Comparison of ENCODE assay signal across 1 cellular context in the genomic region with DNA sequence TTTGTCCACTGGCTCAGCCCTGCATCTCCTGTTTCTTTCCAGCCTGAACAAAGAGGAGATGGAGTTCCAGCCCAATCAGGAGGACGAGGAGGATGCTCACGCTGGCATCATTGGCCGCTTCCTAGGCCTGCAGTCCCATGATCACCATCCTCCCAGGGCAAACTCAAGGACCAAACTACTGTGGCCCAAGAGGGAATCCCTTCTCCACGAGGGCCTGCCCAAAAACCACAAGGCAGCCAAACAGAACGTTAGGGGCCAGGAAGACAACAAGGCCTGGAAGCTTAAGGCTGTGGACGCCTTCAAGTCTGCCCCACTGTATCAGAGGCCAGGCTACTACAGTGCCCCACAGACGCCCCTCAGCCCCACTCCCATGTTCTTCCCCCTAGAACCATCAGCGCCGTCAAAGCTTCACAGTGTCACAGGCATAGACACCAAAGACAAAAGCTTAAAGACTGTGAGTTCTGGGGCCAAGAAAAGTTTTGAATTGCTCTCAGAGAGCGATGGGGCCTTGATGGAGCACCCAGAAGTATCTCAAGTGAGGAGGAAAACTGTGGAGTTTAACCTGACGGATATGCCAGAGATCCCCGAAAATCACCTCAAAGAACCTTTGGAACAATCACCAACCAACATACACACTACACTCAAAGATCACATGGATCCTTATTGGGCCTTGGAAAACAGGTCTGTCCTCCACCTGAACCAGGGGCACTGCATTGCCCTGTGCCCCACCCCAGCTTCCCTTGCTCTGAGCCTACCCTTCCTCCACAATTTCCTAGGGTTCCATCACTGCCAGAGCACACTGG.
TF ChIP-seq lines count a peak whose summit lies in the region.

No MANE protein-coding gene starts in this region.

TF ChIP-seq in K562, 482 proteins besides CTCF, POLR2A, EP300 and RAD21 (continues in another document):
- 0 out of 2 replicates have a peak, but pooled peaks have one; percentile 10 for TF ChIP-seq ZC3H4 (CRISPR knock-in tag; IDR thresholded peaks at IDR 0.05; ENCODE audit: borderline replicate concordance)
- no peak for TF ChIP-seq EHMT2 (IDR thresholded peaks at IDR 0.05)
- TF ChIP-seq, protein P1, sequence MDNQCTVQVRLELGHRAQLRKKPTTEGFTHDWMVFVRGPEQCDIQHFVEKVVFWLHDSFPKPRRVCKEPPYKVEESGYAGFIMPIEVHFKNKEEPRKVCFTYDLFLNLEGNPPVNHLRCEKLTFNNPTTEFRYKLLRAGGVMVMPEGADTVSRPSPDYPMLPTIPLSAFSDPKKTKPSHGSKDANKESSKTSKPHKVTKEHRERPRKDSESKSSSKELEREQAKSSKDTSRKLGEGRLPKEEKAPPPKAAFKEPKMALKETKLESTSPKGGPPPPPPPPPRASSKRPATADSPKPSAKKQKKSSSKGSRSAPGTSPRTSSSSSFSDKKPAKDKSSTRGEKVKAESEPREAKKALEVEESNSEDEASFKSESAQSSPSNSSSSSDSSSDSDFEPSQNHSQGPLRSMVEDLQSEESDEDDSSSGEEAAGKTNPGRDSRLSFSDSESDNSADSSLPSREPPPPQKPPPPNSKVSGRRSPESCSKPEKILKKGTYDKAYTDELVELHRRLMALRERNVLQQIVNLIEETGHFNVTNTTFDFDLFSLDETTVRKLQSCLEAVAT (IDR thresholded peaks at IDR 0.05), result peak in 1 of 2 experiments; percentile 23; a peak in 2 of 4 replicates
- no peak for TF ChIP-seq TAF1 (IDR thresholded peaks at IDR 0.05; ENCODE audit: control insufficient read depth, extremely low read depth, insufficient read depth, low read length, severe bottlenecking)
- TF ChIP-seq CHD2 (IDR thresholded peaks at IDR 0.05; ENCODE audit: low read depth, low read length), result peak; percentile 19; the same call in 1 of the 2 replicates
- no peak for TF ChIP-seq ZNF134 (CRISPR knock-in tag; conservative IDR thresholded peaks at IDR 0.05)
- TF ChIP-seq, protein P2, sequence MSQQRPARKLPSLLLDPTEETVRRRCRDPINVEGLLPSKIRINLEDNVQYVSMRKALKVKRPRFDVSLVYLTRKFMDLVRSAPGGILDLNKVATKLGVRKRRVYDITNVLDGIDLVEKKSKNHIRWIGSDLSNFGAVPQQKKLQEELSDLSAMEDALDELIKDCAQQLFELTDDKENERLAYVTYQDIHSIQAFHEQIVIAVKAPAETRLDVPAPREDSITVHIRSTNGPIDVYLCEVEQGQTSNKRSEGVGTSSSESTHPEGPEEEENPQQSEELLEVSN (IDR thresholded peaks at IDR 0.05; ENCODE audit: borderline replicate concordance in 1 of 2, extremely low read depth in 1 of 2, insufficient read depth in 1 of 2, insufficient read length in 1 of 2, low read depth in 1 of 2, low read length in 1 of 2, poor library complexity in 1 of 2, severe bottlenecking in 1 of 2), result no peak
- TF ChIP-seq, protein P3, sequence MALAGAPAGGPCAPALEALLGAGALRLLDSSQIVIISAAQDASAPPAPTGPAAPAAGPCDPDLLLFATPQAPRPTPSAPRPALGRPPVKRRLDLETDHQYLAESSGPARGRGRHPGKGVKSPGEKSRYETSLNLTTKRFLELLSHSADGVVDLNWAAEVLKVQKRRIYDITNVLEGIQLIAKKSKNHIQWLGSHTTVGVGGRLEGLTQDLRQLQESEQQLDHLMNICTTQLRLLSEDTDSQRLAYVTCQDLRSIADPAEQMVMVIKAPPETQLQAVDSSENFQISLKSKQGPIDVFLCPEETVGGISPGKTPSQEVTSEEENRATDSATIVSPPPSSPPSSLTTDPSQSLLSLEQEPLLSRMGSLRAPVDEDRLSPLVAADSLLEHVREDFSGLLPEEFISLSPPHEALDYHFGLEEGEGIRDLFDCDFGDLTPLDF (CRISPR knock-in tag; IDR thresholded peaks at IDR 0.05), result no peak
- TF ChIP-seq NR1H2 (CRISPR knock-in tag; IDR thresholded peaks at IDR 0.05), result no peak
- TF ChIP-seq, protein P4, sequence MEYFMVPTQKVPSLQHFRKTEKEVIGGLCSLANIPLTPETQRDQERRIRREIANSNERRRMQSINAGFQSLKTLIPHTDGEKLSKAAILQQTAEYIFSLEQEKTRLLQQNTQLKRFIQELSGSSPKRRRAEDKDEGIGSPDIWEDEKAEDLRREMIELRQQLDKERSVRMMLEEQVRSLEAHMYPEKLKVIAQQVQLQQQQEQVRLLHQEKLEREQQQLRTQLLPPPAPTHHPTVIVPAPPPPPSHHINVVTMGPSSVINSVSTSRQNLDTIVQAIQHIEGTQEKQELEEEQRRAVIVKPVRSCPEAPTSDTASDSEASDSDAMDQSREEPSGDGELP (CRISPR knock-in tag; IDR thresholded peaks at IDR 0.05; ENCODE audit: borderline replicate concordance), result no peak
- TF ChIP-seq, protein P5, sequence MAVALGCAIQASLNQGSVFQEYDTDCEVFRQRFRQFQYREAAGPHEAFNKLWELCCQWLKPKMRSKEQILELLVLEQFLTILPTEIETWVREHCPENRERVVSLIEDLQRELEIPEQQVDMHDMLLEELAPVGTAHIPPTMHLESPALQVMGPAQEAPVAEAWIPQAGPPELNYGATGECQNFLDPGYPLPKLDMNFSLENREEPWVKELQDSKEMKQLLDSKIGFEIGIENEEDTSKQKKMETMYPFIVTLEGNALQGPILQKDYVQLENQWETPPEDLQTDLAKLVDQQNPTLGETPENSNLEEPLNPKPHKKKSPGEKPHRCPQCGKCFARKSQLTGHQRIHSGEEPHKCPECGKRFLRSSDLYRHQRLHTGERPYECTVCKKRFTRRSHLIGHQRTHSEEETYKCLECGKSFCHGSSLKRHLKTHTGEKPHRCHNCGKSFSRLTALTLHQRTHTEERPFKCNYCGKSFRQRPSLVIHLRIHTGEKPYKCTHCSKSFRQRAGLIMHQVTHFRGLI (CRISPR knock-in tag; IDR thresholded peaks at IDR 0.05), result no peak
- TF ChIP-seq ZNF121 (CRISPR knock-in tag; conservative IDR thresholded peaks at IDR 0.05), result no peak
- TF ChIP-seq HDAC1 (IDR thresholded peaks at IDR 0.05), result peak in 1 of 2 experiments; percentile 0; a peak in 1 of 4 replicates
- TF ChIP-seq SP1 (CRISPR knock-in tag; IDR thresholded peaks at IDR 0.05), result peak; percentile 22
- no peak for TF ChIP-seq TBL1XR1 (IDR thresholded peaks at IDR 0.05; ENCODE audit: low read length in 2 of 2)
- TF ChIP-seq ARNT (IDR thresholded peaks at IDR 0.05), result no peak
- TF ChIP-seq FIP1L1 (IDR thresholded peaks at IDR 0.05; ENCODE audit: low read depth, low read length, poor library complexity, severe bottlenecking), result no peak
- no peak for TF ChIP-seq ZNF282 (CRISPR knock-in tag; IDR thresholded peaks at IDR 0.05)
- TF ChIP-seq, protein P6, sequence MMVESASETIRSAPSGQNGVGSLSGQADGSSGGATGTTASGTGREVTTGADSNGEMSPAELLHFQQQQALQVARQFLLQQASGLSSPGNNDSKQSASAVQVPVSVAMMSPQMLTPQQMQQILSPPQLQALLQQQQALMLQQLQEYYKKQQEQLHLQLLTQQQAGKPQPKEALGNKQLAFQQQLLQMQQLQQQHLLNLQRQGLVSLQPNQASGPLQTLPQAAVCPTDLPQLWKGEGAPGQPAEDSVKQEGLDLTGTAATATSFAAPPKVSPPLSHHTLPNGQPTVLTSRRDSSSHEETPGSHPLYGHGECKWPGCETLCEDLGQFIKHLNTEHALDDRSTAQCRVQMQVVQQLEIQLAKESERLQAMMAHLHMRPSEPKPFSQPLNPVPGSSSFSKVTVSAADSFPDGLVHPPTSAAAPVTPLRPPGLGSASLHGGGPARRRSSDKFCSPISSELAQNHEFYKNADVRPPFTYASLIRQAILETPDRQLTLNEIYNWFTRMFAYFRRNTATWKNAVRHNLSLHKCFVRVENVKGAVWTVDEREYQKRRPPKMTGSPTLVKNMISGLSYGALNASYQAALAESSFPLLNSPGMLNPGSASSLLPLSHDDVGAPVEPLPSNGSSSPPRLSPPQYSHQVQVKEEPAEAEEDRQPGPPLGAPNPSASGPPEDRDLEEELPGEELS (CRISPR knock-in tag; IDR thresholded peaks at IDR 0.05; ENCODE audit: borderline replicate concordance), result no peak
- no peak for TF ChIP-seq E2F3 (CRISPR knock-in tag; IDR thresholded peaks at IDR 0.05)
- no peak; the same call in 1 of the 2 replicates for TF ChIP-seq SUPT5H (IDR thresholded peaks at IDR 0.05)
- TF ChIP-seq ZNF79 (CRISPR knock-in tag; IDR thresholded peaks at IDR 0.05; ENCODE audit: low read depth), result no peak
- no peak for TF ChIP-seq SAP30 (IDR thresholded peaks at IDR 0.05; ENCODE audit: borderline replicate concordance, insufficient read depth, low read depth, low read length, poor library complexity, severe bottlenecking)
- no peak for TF ChIP-seq HDAC6 (IDR thresholded peaks at IDR 0.05; ENCODE audit: low read depth, low read length)
- TF ChIP-seq ZSCAN32 (CRISPR knock-in tag; IDR thresholded peaks at IDR 0.05), result peak; percentile 19; the same call in 1 of the 2 replicates
- TF ChIP-seq NCOA4 (IDR thresholded peaks at IDR 0.05; ENCODE audit: partially characterized antibody), result no peak
- TF ChIP-seq HSF4 (CRISPR knock-in tag; IDR thresholded peaks at IDR 0.05; ENCODE audit: borderline replicate concordance), result no peak
- no peak for TF ChIP-seq DACH1 (IDR thresholded peaks at IDR 0.05; ENCODE audit: partially characterized antibody)
- TF ChIP-seq, protein P7, sequence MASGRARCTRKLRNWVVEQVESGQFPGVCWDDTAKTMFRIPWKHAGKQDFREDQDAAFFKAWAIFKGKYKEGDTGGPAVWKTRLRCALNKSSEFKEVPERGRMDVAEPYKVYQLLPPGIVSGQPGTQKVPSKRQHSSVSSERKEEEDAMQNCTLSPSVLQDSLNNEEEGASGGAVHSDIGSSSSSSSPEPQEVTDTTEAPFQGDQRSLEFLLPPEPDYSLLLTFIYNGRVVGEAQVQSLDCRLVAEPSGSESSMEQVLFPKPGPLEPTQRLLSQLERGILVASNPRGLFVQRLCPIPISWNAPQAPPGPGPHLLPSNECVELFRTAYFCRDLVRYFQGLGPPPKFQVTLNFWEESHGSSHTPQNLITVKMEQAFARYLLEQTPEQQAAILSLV (tag; IDR thresholded peaks at IDR 0.05), result no peak
- TF ChIP-seq ZNF780A (CRISPR knock-in tag; IDR thresholded peaks at IDR 0.05), result no peak
- TF ChIP-seq, protein P8, sequence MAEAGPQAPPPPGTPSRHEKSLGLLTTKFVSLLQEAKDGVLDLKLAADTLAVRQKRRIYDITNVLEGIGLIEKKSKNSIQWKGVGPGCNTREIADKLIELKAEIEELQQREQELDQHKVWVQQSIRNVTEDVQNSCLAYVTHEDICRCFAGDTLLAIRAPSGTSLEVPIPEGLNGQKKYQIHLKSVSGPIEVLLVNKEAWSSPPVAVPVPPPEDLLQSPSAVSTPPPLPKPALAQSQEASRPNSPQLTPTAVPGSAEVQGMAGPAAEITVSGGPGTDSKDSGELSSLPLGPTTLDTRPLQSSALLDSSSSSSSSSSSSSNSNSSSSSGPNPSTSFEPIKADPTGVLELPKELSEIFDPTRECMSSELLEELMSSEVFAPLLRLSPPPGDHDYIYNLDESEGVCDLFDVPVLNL (CRISPR knock-in tag; IDR thresholded peaks at IDR 0.05; ENCODE audit: low read depth), result 0 out of 2 replicates have a peak, but pooled peaks have one; percentile 49
- no peak for TF ChIP-seq HMG20B (CRISPR knock-in tag; IDR thresholded peaks at IDR 0.05)
- TF ChIP-seq ZNF197 (CRISPR knock-in tag; IDR thresholded peaks at IDR 0.05; ENCODE audit: low read depth), result no peak
- 0 out of 3 replicates have a peak, but pooled peaks of 1 of the 2 experiments have one; percentile 7 for TF ChIP-seq CBX3 (IDR thresholded peaks at IDR 0.05; ENCODE audit: borderline replicate concordance in 1 of 2, low read length in 2 of 2)
- no peak for TF ChIP-seq RFX1 (IDR thresholded peaks at IDR 0.05)
- TF ChIP-seq ELF2 (CRISPR knock-in tag; IDR thresholded peaks at IDR 0.05), result no peak
- TF ChIP-seq CEBPG (CRISPR knock-in tag; IDR thresholded peaks at IDR 0.05), result 0 out of 2 replicates have a peak, but pooled peaks have one; percentile 15
- no peak for TF ChIP-seq CEBPG (tag; conservative IDR thresholded peaks at IDR 0.05 in 1 of 2, IDR thresholded peaks at IDR 0.05 in 1 of 2)
- no peak; the same call in 1 of the 2 replicates for TF ChIP-seq ZNF436 (CRISPR knock-in tag; IDR thresholded peaks at IDR 0.05)
- no peak for TF ChIP-seq XRCC3 (IDR thresholded peaks at IDR 0.05)
- no peak for TF ChIP-seq FOXJ2 (tag; IDR thresholded peaks at IDR 0.05)
- TF ChIP-seq ETS2 (tag; IDR thresholded peaks at IDR 0.05; ENCODE audit: borderline replicate concordance, poor library complexity, severe bottlenecking), result no peak
- TF ChIP-seq, protein P9, sequence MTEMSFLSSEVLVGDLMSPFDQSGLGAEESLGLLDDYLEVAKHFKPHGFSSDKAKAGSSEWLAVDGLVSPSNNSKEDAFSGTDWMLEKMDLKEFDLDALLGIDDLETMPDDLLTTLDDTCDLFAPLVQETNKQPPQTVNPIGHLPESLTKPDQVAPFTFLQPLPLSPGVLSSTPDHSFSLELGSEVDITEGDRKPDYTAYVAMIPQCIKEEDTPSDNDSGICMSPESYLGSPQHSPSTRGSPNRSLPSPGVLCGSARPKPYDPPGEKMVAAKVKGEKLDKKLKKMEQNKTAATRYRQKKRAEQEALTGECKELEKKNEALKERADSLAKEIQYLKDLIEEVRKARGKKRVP (CRISPR knock-in tag; IDR thresholded peaks at IDR 0.05), result no peak
- TF ChIP-seq RBFOX2 (IDR thresholded peaks at IDR 0.05; ENCODE audit: low read depth, low read length), result peak; percentile 56
- no peak for TF ChIP-seq MCM7 (IDR thresholded peaks at IDR 0.05)
- TF ChIP-seq, protein P10, sequence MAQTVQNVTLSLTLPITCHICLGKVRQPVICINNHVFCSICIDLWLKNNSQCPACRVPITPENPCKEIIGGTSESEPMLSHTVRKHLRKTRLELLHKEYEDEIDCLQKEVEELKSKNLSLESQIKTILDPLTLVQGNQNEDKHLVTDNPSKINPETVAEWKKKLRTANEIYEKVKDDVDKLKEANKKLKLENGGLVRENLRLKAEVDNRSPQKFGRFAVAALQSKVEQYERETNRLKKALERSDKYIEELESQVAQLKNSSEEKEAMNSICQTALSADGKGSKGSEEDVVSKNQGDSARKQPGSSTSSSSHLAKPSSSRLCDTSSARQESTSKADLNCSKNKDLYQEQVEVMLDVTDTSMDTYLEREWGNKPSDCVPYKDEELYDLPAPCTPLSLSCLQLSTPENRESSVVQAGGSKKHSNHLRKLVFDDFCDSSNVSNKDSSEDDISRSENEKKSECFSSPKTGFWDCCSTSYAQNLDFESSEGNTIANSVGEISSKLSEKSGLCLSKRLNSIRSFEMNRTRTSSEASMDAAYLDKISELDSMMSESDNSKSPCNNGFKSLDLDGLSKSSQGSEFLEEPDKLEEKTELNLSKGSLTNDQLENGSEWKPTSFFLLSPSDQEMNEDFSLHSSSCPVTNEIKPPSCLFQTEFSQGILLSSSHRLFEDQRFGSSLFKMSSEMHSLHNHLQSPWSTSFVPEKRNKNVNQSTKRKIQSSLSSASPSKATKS (CRISPR knock-in tag; IDR thresholded peaks at IDR 0.05), result no peak
- TF ChIP-seq, protein P11, sequence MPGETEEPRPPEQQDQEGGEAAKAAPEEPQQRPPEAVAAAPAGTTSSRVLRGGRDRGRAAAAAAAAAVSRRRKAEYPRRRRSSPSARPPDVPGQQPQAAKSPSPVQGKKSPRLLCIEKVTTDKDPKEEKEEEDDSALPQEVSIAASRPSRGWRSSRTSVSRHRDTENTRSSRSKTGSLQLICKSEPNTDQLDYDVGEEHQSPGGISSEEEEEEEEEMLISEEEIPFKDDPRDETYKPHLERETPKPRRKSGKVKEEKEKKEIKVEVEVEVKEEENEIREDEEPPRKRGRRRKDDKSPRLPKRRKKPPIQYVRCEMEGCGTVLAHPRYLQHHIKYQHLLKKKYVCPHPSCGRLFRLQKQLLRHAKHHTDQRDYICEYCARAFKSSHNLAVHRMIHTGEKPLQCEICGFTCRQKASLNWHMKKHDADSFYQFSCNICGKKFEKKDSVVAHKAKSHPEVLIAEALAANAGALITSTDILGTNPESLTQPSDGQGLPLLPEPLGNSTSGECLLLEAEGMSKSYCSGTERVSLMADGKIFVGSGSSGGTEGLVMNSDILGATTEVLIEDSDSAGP (CRISPR knock-in tag; IDR thresholded peaks at IDR 0.05), result no peak
- TF ChIP-seq ZNF695 (CRISPR knock-in tag; IDR thresholded peaks at IDR 0.05), result no peak
- no peak for TF ChIP-seq ZNF311 (CRISPR knock-in tag; IDR thresholded peaks at IDR 0.05)
- no peak for TF ChIP-seq SOX6 (IDR thresholded peaks at IDR 0.05)
- TF ChIP-seq RFX5 (IDR thresholded peaks at IDR 0.05; ENCODE audit: low read depth, low read length), result no peak
